In the genomic region with DNA sequence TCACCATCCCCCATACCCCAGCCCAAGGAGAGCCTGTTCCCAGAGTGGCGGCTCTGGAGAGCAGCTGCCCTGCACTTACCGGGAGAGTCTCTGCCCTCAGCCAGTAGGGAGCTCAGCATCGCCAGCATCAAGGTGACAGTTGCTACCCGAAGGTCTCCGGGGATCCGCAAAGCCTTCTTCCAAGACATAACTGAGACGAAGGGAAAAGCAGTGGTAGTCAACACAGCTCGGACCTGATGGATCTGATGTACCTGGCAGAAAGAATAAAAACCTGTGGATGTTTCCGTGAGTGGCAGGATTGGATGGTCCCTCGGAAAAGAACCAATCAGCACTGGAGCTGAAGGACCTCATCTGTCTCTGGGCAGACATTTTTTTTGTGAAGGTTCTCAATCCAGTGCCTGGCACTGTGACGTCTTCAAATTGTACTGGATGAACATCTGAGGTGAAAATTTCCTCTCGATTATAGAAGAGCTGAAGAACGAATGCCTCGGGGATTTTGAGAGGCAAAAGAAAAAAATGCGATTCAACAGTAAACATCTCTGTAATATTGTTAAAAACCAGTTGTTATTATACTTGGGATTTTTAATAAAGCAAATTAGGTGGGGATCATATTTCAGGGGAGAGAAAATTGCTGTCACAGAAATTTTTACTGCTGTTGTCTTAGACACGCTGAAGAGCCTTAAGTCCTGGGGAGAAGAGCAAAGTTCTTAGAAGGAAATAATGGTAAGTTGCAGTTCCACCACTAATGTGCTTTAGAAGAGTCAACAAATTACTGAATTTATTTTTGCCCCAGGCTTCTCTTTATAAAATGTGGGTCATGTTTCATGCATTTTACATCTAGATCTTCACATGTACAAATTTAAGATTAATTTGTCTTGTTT, we compare ENCODE assay signal across 9 cellular contexts. TPM values are rescaled to one million over a fixed set of nuclear protein-coding genes. Genes with fewer than 3 reads are reported as not detected.
A peak's percentile ranks its signal among the peaks of the same experiment; 100 is the strongest.
DNase-seq lines count a peak whose midpoint lies in the region; ATAC-seq and TF ChIP-seq lines count a peak whose summit lies in the region.
"Had no signal": no experiment of that assay in that cellular context is flagged by ENCODE, and none has a peak within 500 bp of the region (broad histone marks: within the 10 kb centered on the region; RNA-seq: fewer than 3 reads in every experiment).

TSS of gene HLA-DQB1 (minus strand) at position 238 of the 881 bp plus-strand sequence. CDS start at position 188, 50 bp downstream.

- H3K36me3 ChIP-seq in duodenal mucosa (ENCODE audit: control insufficient read depth in 1 of 2, insufficient read depth in 2 of 2, low read length in 2 of 2) (no peaks in the 10 kb centered on the region), thymus (ENCODE audit: control insufficient read depth, insufficient read depth) (no peaks in the 10 kb centered on the region)

- H3K27me3 Mint-ChIP-seq in WTC11 (ENCODE audit: low read depth) (peaks cover 59% of the 10 kb centered on the region), mesothelial cell of epicardium (ENCODE audit: low read depth) (peaks cover 52% of the 10 kb centered on the region)

- 7% methylated on average over 16 of the region's 16 CpGs for WGBS in thymus

- peaks cover 8 to 22% of the 10 kb centered on the region in 2 donors for H3K4me1 ChIP-seq in duodenal mucosa (ENCODE audit: control insufficient read depth in 1 of 2, insufficient read depth in 2 of 2, low read length in 2 of 2)
- no peaks in the 10 kb centered on the region for H3K4me1 ChIP-seq in thymus (ENCODE audit: control insufficient read depth, insufficient read depth, low read length)

- peak within 1 kb of the TSS; percentile 59 for H3K27ac ChIP-seq in duodenal mucosa (ENCODE audit: low read depth, low read length)
- H3K27ac ChIP-seq in thymus (ENCODE audit: low read depth) = peak within 1 kb of the TSS; percentile 62
- H3K27ac ChIP-seq: VCaP had no signal

- CTCF ChIA-PET in WTC11 (lab: Charles Lee) = interaction anchor here (0.7 to 1.7 kb wide), 3 partner anchors 206 to 286 kb away, joined by 3 to 4 read pairs (median 4); partner anchors contain the start of gene HLA-DMA

- H3K4me3 ChIP-seq in duodenal mucosa (ENCODE audit: low read depth in 1 of 2, low read length in 2 of 2) = peak within 1 kb of the TSS; percentile 54 to 82
- H3K4me3 ChIP-seq in thymus (ENCODE audit: low read length) = peak within 1 kb of the TSS; percentile 43

- TF ChIP-seq CTCF in WTC11 (IDR thresholded peaks at IDR 0.05) (no peak), mesothelial cell of epicardium (IDR thresholded peaks at IDR 0.05; ENCODE audit: unreplicated experiment) (no peak)

- DNase-seq in EL (peak; percentile 8), HT1080 (ENCODE audit: low read depth) (peak; percentile 6), WTC11 (ENCODE audit: low spot score) (no peak), mesothelial cell of epicardium (ENCODE audit: low spot score in 2 of 2, unreplicated experiment in 2 of 2) (peak in 1 of 2 experiments; percentile 44), COR-L47 (lab: John Stamatoyannopoulos, UW) (no peak)

- H3K9me3 Mint-ChIP-seq in WTC11 = no peaks in the 10 kb centered on the region
- H3K9me3 Mint-ChIP-seq in mesothelial cell of epicardium = peaks cover under 1% of the 10 kb centered on the region

- H3K27ac Mint-ChIP-seq in WTC11 (no peak within 1 kb of the TSS), mesothelial cell of epicardium (peak within 1 kb of the TSS; percentile 91)

- H3K27me3 ChIP-seq in duodenal mucosa (ENCODE audit: control insufficient read depth in 1 of 2, insufficient read depth in 2 of 2, low read length in 2 of 2) (no peaks in the 10 kb centered on the region), thymus (ENCODE audit: control insufficient read depth, insufficient read depth) (peaks cover 12% of the 10 kb centered on the region)

- ATAC-seq in GM19452 (IDR thresholded peaks at IDR 0.05; ENCODE audit: unreplicated experiment) (peak; percentile 55), WTC11 (peak; percentile 91)

- peak within 1 kb of the TSS; percentile 62 for H3K4me3 Mint-ChIP-seq in WTC11
- peak within 1 kb of the TSS; percentile 73 for H3K4me3 Mint-ChIP-seq in mesothelial cell of epicardium

- H3K36me3 Mint-ChIP-seq in WTC11 (no peaks in the 10 kb centered on the region), mesothelial cell of epicardium (no peaks in the 10 kb centered on the region)

- H3K9ac ChIP-seq in duodenal mucosa (ENCODE audit: low read depth in 1 of 2, low read length in 2 of 2) = peak within 1 kb of the TSS in 1 of 2 donors; percentile 77

- POLR2A ChIA-PET in WTC11 (lab: Charles Lee) = no interaction called here

- peaks cover 0 to 1% of the 10 kb centered on the region in 2 donors for H3K9me3 ChIP-seq in duodenal mucosa (ENCODE audit: control insufficient read depth in 1 of 2, low read length in 2 of 2)
- H3K9me3 ChIP-seq in thymus (ENCODE audit: control insufficient read depth) = no peaks in the 10 kb centered on the region

- H3K4me1 Mint-ChIP-seq in WTC11 (peaks cover 6% of the 10 kb centered on the region; the same call in 1 of the 2 replicates), mesothelial cell of epicardium (peaks cover 25% of the 10 kb centered on the region)

TF ChIP-seq in WTC11, 78 proteins besides CTCF, POLR2A, EP300 and RAD21:
- TF ChIP-seq NR3C1 (CRISPR knock-in tag; conservative IDR thresholded peaks at IDR 0.05; ENCODE audit: low read depth) = no peak
- TF ChIP-seq NFYB (CRISPR knock-in tag; conservative IDR thresholded peaks at IDR 0.05; ENCODE audit: low read depth) = no peak
- TF ChIP-seq RORB (CRISPR knock-in tag; IDR thresholded peaks at IDR 0.05) = no peak
- TF ChIP-seq RELA (CRISPR knock-in tag; IDR thresholded peaks at IDR 0.05; ENCODE audit: borderline replicate concordance) = no peak
- TF ChIP-seq EMX1 (CRISPR knock-in tag; IDR thresholded peaks at IDR 0.05) = no peak
- TF ChIP-seq CREB1 (CRISPR knock-in tag; IDR thresholded peaks at IDR 0.05) = no peak
- no peak for TF ChIP-seq ZNF671 (CRISPR knock-in tag; IDR thresholded peaks at IDR 0.05)
- TF ChIP-seq ZNF416 (CRISPR knock-in tag; IDR thresholded peaks at IDR 0.05) = no peak
- no peak for TF ChIP-seq ZNF121 (CRISPR knock-in tag; IDR thresholded peaks at IDR 0.05)
- TF ChIP-seq TP53 (CRISPR knock-in tag; IDR thresholded peaks at IDR 0.05) = no peak
- no peak for TF ChIP-seq FOXK1 (CRISPR knock-in tag; IDR thresholded peaks at IDR 0.05)
- TF ChIP-seq, protein P1, sequence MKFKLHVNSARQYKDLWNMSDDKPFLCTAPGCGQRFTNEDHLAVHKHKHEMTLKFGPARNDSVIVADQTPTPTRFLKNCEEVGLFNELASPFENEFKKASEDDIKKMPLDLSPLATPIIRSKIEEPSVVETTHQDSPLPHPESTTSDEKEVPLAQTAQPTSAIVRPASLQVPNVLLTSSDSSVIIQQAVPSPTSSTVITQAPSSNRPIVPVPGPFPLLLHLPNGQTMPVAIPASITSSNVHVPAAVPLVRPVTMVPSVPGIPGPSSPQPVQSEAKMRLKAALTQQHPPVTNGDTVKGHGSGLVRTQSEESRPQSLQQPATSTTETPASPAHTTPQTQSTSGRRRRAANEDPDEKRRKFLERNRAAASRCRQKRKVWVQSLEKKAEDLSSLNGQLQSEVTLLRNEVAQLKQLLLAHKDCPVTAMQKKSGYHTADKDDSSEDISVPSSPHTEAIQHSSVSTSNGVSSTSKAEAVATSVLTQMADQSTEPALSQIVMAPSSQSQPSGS (CRISPR knock-in tag; IDR thresholded peaks at IDR 0.05; ENCODE audit: borderline replicate concordance, low read depth) = no peak
- no peak for TF ChIP-seq NFATC4 (CRISPR knock-in tag; IDR thresholded peaks at IDR 0.05)
- no peak for TF ChIP-seq ZNF423 (CRISPR knock-in tag; IDR thresholded peaks at IDR 0.05)
- TF ChIP-seq NR1H2 (CRISPR knock-in tag; IDR thresholded peaks at IDR 0.05) = no peak
- no peak for TF ChIP-seq ATF3 (CRISPR knock-in tag; conservative IDR thresholded peaks at IDR 0.05)

RNA-seq across cellular contexts. Expression of gene HLA-DQB1, which starts in this region (rescaled TPM):
- total RNA-seq in HT1080 (2014; rRNA removed; shearing (Covaris generic)) = not detected in 2 replicates
- not detected in 2 replicates for polyA plus RNA-seq in HT1080 (2015; cell fraction: cytosol; rRNA removed)
- not detected in 2 replicates for polyA plus RNA-seq in HT1080 (2015; cell fraction: nucleus; rRNA removed)
- total RNA-seq in WTC11 (2021) = 0.83 to 3.8 TPM (median 2.6 TPM) in 3 replicates
- 9.0 to 9.8 TPM (median 9.7 TPM) in 3 replicates for total RNA-seq in mesothelial cell of epicardium
- 458 TPM for polyA plus RNA-seq in thymus

Comparison
In these comparisons a context has a peak if more than half of its experiments do, and no peak if none do; other contexts are left out.
1. Peak in DNase-seq in HT1080; RNA of the gene not detected or under 1 TPM.